In the genomic region with DNA sequence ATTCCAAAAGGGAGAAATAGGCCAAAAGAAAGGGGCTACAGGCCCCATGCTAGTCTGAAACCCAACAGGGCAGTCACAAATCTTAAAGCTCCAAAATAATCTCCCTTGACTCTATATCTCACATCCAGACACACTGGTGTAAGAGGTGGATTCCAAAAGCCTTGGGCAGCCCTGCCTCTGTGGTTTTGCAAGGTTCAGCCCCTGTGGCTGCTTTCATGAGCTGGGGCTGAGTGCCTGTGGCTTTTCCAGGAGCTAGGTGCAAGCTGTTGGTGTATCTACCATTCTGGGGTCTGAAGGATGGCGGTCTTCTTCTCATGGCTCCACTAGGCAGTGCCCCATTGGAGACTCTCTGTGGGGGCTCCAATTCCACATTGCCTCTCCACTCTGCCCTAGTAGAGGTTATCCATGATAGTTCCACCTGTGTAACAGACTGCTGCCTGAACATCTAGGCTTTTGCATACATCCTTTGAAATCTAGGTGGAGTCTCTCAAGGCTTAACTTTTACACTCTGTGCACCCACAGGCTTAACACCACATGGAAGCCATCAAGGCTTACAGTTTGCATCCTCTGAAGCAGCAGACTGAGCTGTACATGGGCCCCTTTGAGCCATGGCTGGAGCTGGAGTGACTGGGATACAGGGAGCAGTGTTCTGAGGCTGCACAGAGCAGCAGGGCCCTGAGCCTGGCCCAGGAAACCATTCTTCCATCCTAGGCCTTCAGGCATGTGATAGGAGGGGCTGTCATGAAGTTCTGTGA, we compare ENCODE assay signal across 24 cellular contexts.
DNase-seq lines count a peak whose midpoint lies in the region; ATAC-seq, FAIRE-seq and TF ChIP-seq lines count a peak whose summit lies in the region.
"Had no signal": no experiment of that assay in that cellular context is flagged by ENCODE, and none has a peak within 500 bp of the region (broad histone marks: within the 10 kb centered on the region; RNA-seq: fewer than 3 reads in every experiment).

No MANE protein-coding gene starts in this region.

- no peaks in the 10 kb centered on the region for H3K36me3 ChIP-seq in bronchial epithelial cell (ENCODE audit: control insufficient read depth, insufficient read depth, low read length)
- H3K36me3 ChIP-seq: BLaER1 treated with 17β-estradiol and CSF1 and Interleukin-3, amounts not matched to agents 10 nM and 100 nM had no signal

- no peak overlapping the region for H3K4me3 ChIP-seq in bronchial epithelial cell (ENCODE audit: low read depth, low read length)
- H3K4me3 ChIP-seq: BLaER1 treated with 17β-estradiol and CSF1 and Interleukin-3, amounts not matched to agents 10 nM and 100 nM; PC-9 had no signal

- ATAC-seq in activated naive CD8-positive, alpha-beta T cell treated with anti-CD3 and anti-CD28 coated beads, Interleukin-2, amount 50 U/mL, for 24 hours: no peak
- ATAC-seq: HCT116, SK-N-SH treated with all-trans-retinoic acid at 6 μM for 48 hours had no signal

- peak; percentile 16 for DNase-seq in activated naive CD8-positive, alpha-beta T cell treated with anti-CD3 and anti-CD28 coated beads for 36 hours
- DNase-seq in activated naive CD8-positive, alpha-beta T cell treated with anti-CD3 and anti-CD28 coated beads, Interleukin-2, amount 50 U/mL, for 24 hours: no peak
- DNase-seq in T-helper 2 cell treated with Interferon-gamma antibody and Interleukin-4, amounts not matched to agents 5 μg/mL and 100 μg/mL, for 36 hours (ENCODE audit: low spot score): no peak
- no peak for DNase-seq in bronchial epithelial cell (ENCODE audit: low read depth)
- DNase-seq in NK-92 treated with Interleukin-12 subunit alpha and Interleukin-12 subunit beta, amount 100 ng/mL, for 24 hours (lab: John Stamatoyannopoulos, UW): no peak
- no peak for DNase-seq in effector CD4-positive, alpha-beta T cell
- no peak for DNase-seq in NCI-H187 treated with DMSO at 0.1 percent for 48 hours (lab: John Stamatoyannopoulos, UW)
- DNase-seq: activated gamma-delta T cell treated with Interleukin-2 at 50 U/mL for 16 hours; Caco-2; GDM1; mammary epithelial cell; MM.1S; NCI-H1417; NCI-H2081; NCI-H526 treated with DMSO at 0.1 percent for 48 hours; PC-9; Right ventricle myocardium superior; stimulated activated CD4-positive, alpha-beta T cell treated with anti-CD3 and anti-CD28 coated beads, Interleukin-4, amount 100 ng/mL, for 1 hour; substantia nigra had no signal

- no peak for TF ChIP-seq CTCF in bronchial epithelial cell (IDR thresholded peaks at IDR 0.05; ENCODE audit: insufficient read depth, low read length, severe bottlenecking)

- peaks cover 10% of the 10 kb centered on the region for H3K36me3 Mint-ChIP-seq in activated naive CD8-positive, alpha-beta T cell treated with anti-CD3 and anti-CD28 coated beads for 36 hours
- H3K36me3 Mint-ChIP-seq in activated naive CD8-positive, alpha-beta T cell treated with anti-CD3 and anti-CD28 coated beads, Interleukin-2, amount 50 U/mL, for 24 hours (ENCODE audit: low read depth): no peaks in the 10 kb centered on the region
- peaks cover 11% of the 10 kb centered on the region for H3K36me3 Mint-ChIP-seq in T-helper 2 cell treated with Interferon-gamma antibody and Interleukin-4, amounts not matched to agents 5 μg/mL and 100 μg/mL, for 36 hours (ENCODE audit: low read depth)
- H3K36me3 Mint-ChIP-seq: type B pancreatic cell had no signal

- no peaks in the 10 kb centered on the region for H3K27me3 Mint-ChIP-seq in activated naive CD8-positive, alpha-beta T cell treated with anti-CD3 and anti-CD28 coated beads for 36 hours
- no peaks in the 10 kb centered on the region for H3K27me3 Mint-ChIP-seq in activated naive CD8-positive, alpha-beta T cell treated with anti-CD3 and anti-CD28 coated beads, Interleukin-2, amount 50 U/mL, for 24 hours
- no peaks in the 10 kb centered on the region for H3K27me3 Mint-ChIP-seq in T-helper 2 cell treated with Interferon-gamma antibody and Interleukin-4, amounts not matched to agents 5 μg/mL and 100 μg/mL, for 36 hours (ENCODE audit: low read depth)
- H3K27me3 Mint-ChIP-seq: type B pancreatic cell had no signal

- no peak overlapping the region for H3K27ac Mint-ChIP-seq in activated naive CD8-positive, alpha-beta T cell treated with anti-CD3 and anti-CD28 coated beads for 36 hours
- no peak overlapping the region for H3K27ac Mint-ChIP-seq in activated naive CD8-positive, alpha-beta T cell treated with anti-CD3 and anti-CD28 coated beads, Interleukin-2, amount 50 U/mL, for 24 hours
- H3K27ac Mint-ChIP-seq in T-helper 2 cell treated with Interferon-gamma antibody and Interleukin-4, amounts not matched to agents 5 μg/mL and 100 μg/mL, for 36 hours: peak overlapping the region; percentile 91
- H3K27ac Mint-ChIP-seq: type B pancreatic cell had no signal

- H3K4me1 Mint-ChIP-seq in activated naive CD8-positive, alpha-beta T cell treated with anti-CD3 and anti-CD28 coated beads for 36 hours: peaks cover 22% of the 10 kb centered on the region
- peaks cover 30% of the 10 kb centered on the region for H3K4me1 Mint-ChIP-seq in activated naive CD8-positive, alpha-beta T cell treated with anti-CD3 and anti-CD28 coated beads, Interleukin-2, amount 50 U/mL, for 24 hours
- H3K4me1 Mint-ChIP-seq in T-helper 2 cell treated with Interferon-gamma antibody and Interleukin-4, amounts not matched to agents 5 μg/mL and 100 μg/mL, for 36 hours (ENCODE audit: low read depth): peaks cover 42% of the 10 kb centered on the region

- no peak overlapping the region for H3K4me3 Mint-ChIP-seq in activated naive CD8-positive, alpha-beta T cell treated with anti-CD3 and anti-CD28 coated beads for 36 hours
- H3K4me3 Mint-ChIP-seq in activated naive CD8-positive, alpha-beta T cell treated with anti-CD3 and anti-CD28 coated beads, Interleukin-2, amount 50 U/mL, for 24 hours: no peak overlapping the region
- peak overlapping the region; percentile 77 for H3K4me3 Mint-ChIP-seq in T-helper 2 cell treated with Interferon-gamma antibody and Interleukin-4, amounts not matched to agents 5 μg/mL and 100 μg/mL, for 36 hours
- H3K4me3 Mint-ChIP-seq: type B pancreatic cell had no signal

- peaks cover 4% of the 10 kb centered on the region for H3K9me3 Mint-ChIP-seq in activated naive CD8-positive, alpha-beta T cell treated with anti-CD3 and anti-CD28 coated beads for 36 hours
- no peaks in the 10 kb centered on the region for H3K9me3 Mint-ChIP-seq in activated naive CD8-positive, alpha-beta T cell treated with anti-CD3 and anti-CD28 coated beads, Interleukin-2, amount 50 U/mL, for 24 hours
- H3K9me3 Mint-ChIP-seq in T-helper 2 cell treated with Interferon-gamma antibody and Interleukin-4, amounts not matched to agents 5 μg/mL and 100 μg/mL, for 36 hours: peaks cover 8% of the 10 kb centered on the region
- H3K9me3 Mint-ChIP-seq: type B pancreatic cell had no signal

- peak; percentile 28 for FAIRE-seq in bronchial epithelial cell (lab: Jason Lieb, UNC)
- FAIRE-seq: colon had no signal

- no peaks in the 10 kb centered on the region for H3K27me3 ChIP-seq in bronchial epithelial cell (ENCODE audit: control insufficient read depth, insufficient read depth, low read length)
- H3K27me3 ChIP-seq: BLaER1 treated with 17β-estradiol and CSF1 and Interleukin-3, amounts not matched to agents 10 nM and 100 nM had no signal
